Comparison of ENCODE assay signal across 1 cellular context in genomic region chr17:7014995-7015586, GRCh38.
TF ChIP-seq lines count a peak whose summit lies in the region.

No MANE protein-coding gene starts in this region.

TF ChIP-seq in HEK293, 187 proteins besides CTCF, POLR2A, EP300 and RAD21 (continued from another document):
- TF ChIP-seq ZBTB11 (tag by site-specific recombination; conservative IDR thresholded peaks at IDR 0.05; ENCODE audit: low read depth) (no peak), KLF9 (tag by site-specific recombination; IDR thresholded peaks at IDR 0.05; ENCODE audit: low read depth) (peak; percentile 57), GLIS2 (tag by site-specific recombination; IDR thresholded peaks at IDR 0.05) (0 out of 2 replicates have a peak, but pooled peaks have one; percentile 6)
